8 cellular contexts compared by ENCODE assay signal in genomic region chr9:110047232-110047954, GRCh38.
DNase-seq lines count a peak whose midpoint lies in the region; ATAC-seq and TF ChIP-seq lines count a peak whose summit lies in the region.

No MANE protein-coding gene starts in this region.

- no peaks in the 10 kb centered on the region for H3K27me3 Mint-ChIP-seq in MCF 10A (ENCODE audit: insufficient read depth, unreplicated experiment)

- no peak overlapping the region for H3K27ac ChIP-seq in neural cell (ENCODE audit: low read length)

- no TSS peak for BruUV-seq in MCF 10A (replicated peaks; lab: Mats Ljungman, UMichigan)

- H4K20me1 ChIP-seq in neural cell (ENCODE audit: insufficient read depth): no peaks in the 10 kb centered on the region

- no peak for TF ChIP-seq EP300 in neural cell (conservative IDR thresholded peaks at IDR 0.05; ENCODE audit: poor library complexity, severe bottlenecking)

- H3K9me3 ChIP-seq in neural cell (ENCODE audit: low read length): no peaks in the 10 kb centered on the region

- H3K36me3 Mint-ChIP-seq in MCF 10A (ENCODE audit: insufficient read depth, unreplicated experiment): peaks cover 5% of the 10 kb centered on the region

- CTCF ChIA-PET in MCF 10A (lab: Yijun Ruan, JAX): interaction anchor here (0.6 kb wide), 1 partner anchor 1251 kb away, joined by 3 read pairs; no protein-coding TSS in a partner anchor

- H3K36me3 ChIP-seq in neural cell (ENCODE audit: insufficient read depth, low read length): no peaks in the 10 kb centered on the region

- intact Hi-C loops in MCF 10A (cut with micrococcal nuclease): no loop called here

- no peaks in the 10 kb centered on the region for H3K9me3 Mint-ChIP-seq in MCF 10A (ENCODE audit: unreplicated experiment)

- H3K27ac Mint-ChIP-seq in MCF 10A (ENCODE audit: low read depth, unreplicated experiment): no peak overlapping the region

- DNase-seq in MCF 10A (ENCODE audit: unreplicated experiment) (no peak), NCI-H2171 treated with DMSO at 0.1 percent for 48 hours (lab: John Stamatoyannopoulos, UW) (no peak), EL (no peak), NCI-H1436 treated with DMSO at 0.1 percent for 48 hours (lab: John Stamatoyannopoulos, UW) (no peak)
- DNase-seq in stimulated activated naive CD4-positive, alpha-beta T cell treated with Interleukin-2 at 50 U/mL for 16 hours (lab: John Stamatoyannopoulos, UW): no peak

- ATAC-seq in GM19035 (IDR thresholded peaks at IDR 0.05; ENCODE audit: unreplicated experiment) (peak; percentile 35), HG03025 (IDR thresholded peaks at IDR 0.05; ENCODE audit: low FRiP score, unreplicated experiment) (peak; percentile 25)

- H3F3A ChIP-seq in neural cell (ENCODE audit: insufficient read depth, low read length, poor library complexity, severe bottlenecking): no peaks in the 10 kb centered on the region

- H3K79me2 ChIP-seq in neural cell (replicated peaks; ENCODE audit: insufficient read depth, low read length): peaks cover 6% of the 10 kb centered on the region

- POLR2A ChIA-PET in MCF 10A (lab: Yijun Ruan, JAX): interaction anchor here (0.6 to 6.2 kb wide), 3 partner anchors 19 to 227 kb away, joined by 3 to 51 read pairs (median 4); no protein-coding TSS in a partner anchor

- peak overlapping the region; percentile 80 for H2AFZ ChIP-seq in neural cell (ENCODE audit: low read depth, low read length)

- H3K4me3 ChIP-seq in neural cell (ENCODE audit: low read length): peak overlapping the region; percentile 94

- H3K9ac ChIP-seq in neural cell (ENCODE audit: low read length): peak overlapping the region; percentile 68

- H3K4me3 Mint-ChIP-seq in MCF 10A (ENCODE audit: unreplicated experiment): peak overlapping the region; percentile 99

- H3K9me2 ChIP-seq in neural cell (ENCODE audit: insufficient read depth, low read length): no peaks in the 10 kb centered on the region

- peaks cover 7% of the 10 kb centered on the region for H3K27me3 ChIP-seq in neural cell (ENCODE audit: insufficient read depth, low read depth, low read length)

- TF ChIP-seq RAD21 in neural cell (conservative IDR thresholded peaks at IDR 0.05): no peak

- peak overlapping the region; percentile 83 for H3K4me2 ChIP-seq in neural cell (ENCODE audit: low read length)

- H3K4me1 Mint-ChIP-seq in MCF 10A (ENCODE audit: insufficient read depth, unreplicated experiment): peaks cover 28% of the 10 kb centered on the region

- TF ChIP-seq CTCF in MCF 10A (IDR thresholded peaks at IDR 0.05; ENCODE audit: unreplicated experiment): no peak
- no peak for TF ChIP-seq CTCF in neural cell (IDR thresholded peaks at IDR 0.05; ENCODE audit: poor library complexity, severe bottlenecking)

TF ChIP-seq in neural cell, 6 proteins besides CTCF, POLR2A, EP300 and RAD21:
- TF ChIP-seq TAF1 (IDR thresholded peaks at IDR 0.05; ENCODE audit: low read depth): no peak
- TF ChIP-seq MXI1 (conservative IDR thresholded peaks at IDR 0.05; ENCODE audit: poor library complexity, severe bottlenecking): no peak
- no peak for TF ChIP-seq SMC3 (conservative IDR thresholded peaks at IDR 0.05; ENCODE audit: poor library complexity)
- TF ChIP-seq POLR2AphosphoS5 (IDR thresholded peaks at IDR 0.05): no peak
- TF ChIP-seq EZH2 (IDR thresholded peaks at IDR 0.05; ENCODE audit: borderline replicate concordance, insufficient read depth, low read length, poor library complexity, severe bottlenecking): no peak
- TF ChIP-seq, protein P1, sequence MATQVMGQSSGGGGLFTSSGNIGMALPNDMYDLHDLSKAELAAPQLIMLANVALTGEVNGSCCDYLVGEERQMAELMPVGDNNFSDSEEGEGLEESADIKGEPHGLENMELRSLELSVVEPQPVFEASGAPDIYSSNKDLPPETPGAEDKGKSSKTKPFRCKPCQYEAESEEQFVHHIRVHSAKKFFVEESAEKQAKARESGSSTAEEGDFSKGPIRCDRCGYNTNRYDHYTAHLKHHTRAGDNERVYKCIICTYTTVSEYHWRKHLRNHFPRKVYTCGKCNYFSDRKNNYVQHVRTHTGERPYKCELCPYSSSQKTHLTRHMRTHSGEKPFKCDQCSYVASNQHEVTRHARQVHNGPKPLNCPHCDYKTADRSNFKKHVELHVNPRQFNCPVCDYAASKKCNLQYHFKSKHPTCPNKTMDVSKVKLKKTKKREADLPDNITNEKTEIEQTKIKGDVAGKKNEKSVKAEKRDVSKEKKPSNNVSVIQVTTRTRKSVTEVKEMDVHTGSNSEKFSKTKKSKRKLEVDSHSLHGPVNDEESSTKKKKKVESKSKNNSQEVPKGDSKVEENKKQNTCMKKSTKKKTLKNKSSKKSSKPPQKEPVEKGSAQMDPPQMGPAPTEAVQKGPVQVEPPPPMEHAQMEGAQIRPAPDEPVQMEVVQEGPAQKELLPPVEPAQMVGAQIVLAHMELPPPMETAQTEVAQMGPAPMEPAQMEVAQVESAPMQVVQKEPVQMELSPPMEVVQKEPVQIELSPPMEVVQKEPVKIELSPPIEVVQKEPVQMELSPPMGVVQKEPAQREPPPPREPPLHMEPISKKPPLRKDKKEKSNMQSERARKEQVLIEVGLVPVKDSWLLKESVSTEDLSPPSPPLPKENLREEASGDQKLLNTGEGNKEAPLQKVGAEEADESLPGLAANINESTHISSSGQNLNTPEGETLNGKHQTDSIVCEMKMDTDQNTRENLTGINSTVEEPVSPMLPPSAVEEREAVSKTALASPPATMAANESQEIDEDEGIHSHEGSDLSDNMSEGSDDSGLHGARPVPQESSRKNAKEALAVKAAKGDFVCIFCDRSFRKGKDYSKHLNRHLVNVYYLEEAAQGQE (IDR thresholded peaks at IDR 0.05; ENCODE audit: borderline replicate concordance): no peak
